9 cellular contexts compared by ENCODE assay signal in the genomic region with DNA sequence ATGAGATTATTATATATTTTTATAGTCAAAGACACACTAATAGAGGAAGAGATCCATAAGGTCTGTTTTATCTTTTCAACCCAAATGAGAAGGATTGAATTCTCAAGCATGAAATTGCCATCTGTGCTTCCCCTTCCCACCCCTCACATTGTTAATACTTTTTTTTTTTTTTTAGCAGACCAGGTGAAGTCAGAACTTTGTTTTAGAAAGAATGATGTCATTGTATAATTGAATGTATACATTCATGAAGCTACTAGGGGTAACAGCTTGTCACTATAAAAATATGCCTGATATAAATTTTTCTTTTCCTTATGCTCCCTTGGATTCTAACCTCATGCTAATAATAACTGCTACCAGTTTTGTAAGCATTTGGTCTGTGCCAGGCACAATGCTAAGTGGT.
"Had no signal": no experiment of that assay in that cellular context is flagged by ENCODE, and none has a peak within 500 bp of the region (broad histone marks: within the 10 kb centered on the region; RNA-seq: fewer than 3 reads in every experiment).

No MANE protein-coding gene starts in this region.

- FAIRE-seq: H1, H54, K562 had no signal

- DNase-seq: H9, HCEC 1CT, HFFc6, IMR-90 had no signal

- ATAC-seq: GM23338, K562 had no signal

- H2AFZ ChIP-seq: GM23338 had no signal

- H3K4me3 ChIP-seq: GM23338, K562 had no signal

- H3K4me2 ChIP-seq: GM23338 had no signal

- H3K27ac ChIP-seq: HL-60 had no signal
